ENCODE assay signal across 8 cellular contexts in the genomic region with DNA sequence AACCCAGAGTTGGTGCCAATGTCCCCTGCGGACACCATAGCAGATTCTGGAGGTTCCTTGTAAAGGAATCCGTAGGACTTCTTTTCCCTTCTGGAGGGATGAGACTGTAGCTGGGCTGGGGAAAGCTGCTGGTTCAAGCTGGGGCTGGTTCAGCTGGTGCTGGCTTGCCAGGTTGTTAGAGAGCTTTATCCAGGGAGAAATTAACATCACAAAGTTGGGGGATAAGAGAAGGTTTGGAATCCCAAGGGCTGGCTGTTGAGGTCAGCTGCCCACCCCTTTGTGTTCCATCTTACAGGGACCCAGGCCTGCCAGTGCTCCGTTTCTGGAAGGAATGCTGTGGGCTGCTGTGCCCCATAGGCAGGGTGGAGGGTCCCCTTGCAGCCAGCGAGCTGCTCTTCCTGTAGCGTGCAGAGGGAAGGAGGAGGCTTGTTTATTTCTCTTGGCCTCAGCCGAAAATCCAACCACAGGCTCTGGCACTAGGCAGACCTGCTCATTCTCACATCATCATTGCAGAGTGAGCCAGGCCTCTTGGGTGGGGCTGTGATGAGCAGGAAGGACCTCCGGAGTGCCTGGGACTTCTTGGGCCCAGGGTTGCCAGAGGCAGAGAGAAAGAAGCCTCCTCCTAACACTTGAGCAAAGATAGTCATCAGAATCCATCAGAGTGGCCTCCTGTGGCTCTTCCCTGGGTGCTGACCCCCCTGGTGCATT.
DNase-seq lines count a peak whose midpoint lies in the region; ATAC-seq and TF ChIP-seq lines count a peak whose summit lies in the region.

No MANE protein-coding gene starts in this region.

- H3K27me3 Mint-ChIP-seq in HFFc6 (ENCODE audit: insufficient read depth) = peaks cover 6% of the 10 kb centered on the region
- H3K27me3 Mint-ChIP-seq in activated T-helper 2 cell treated with anti-CD3 and anti-CD28 coated beads, Interferon-gamma antibody, Interleukin-2, Interleukin-4, amounts not matched to agents 10 μg/mL and 5 μg/mL and 100 μg/mL, durations not matched to agents 14 hours and 24 hours and 36 hours (ENCODE audit: low read depth) = no peaks in the 10 kb centered on the region

- peak overlapping the region; percentile 71 to 74 for H3K27ac ChIP-seq in prostate gland

- H3K27me3 ChIP-seq in prostate gland (replicated peaks; ENCODE audit: insufficient read depth) = no peaks in the 10 kb centered on the region

- no peak overlapping the region for H3K4me3 ChIP-seq in prostate gland

- peaks cover 79% of the 10 kb centered on the region for H3K4me1 Mint-ChIP-seq in HFFc6 (ENCODE audit: low read depth)
- peaks cover 63% of the 10 kb centered on the region for H3K4me1 Mint-ChIP-seq in activated T-helper 2 cell treated with anti-CD3 and anti-CD28 coated beads, Interferon-gamma antibody, Interleukin-2, Interleukin-4, amounts not matched to agents 10 μg/mL and 5 μg/mL and 100 μg/mL, durations not matched to agents 14 hours and 24 hours and 36 hours (ENCODE audit: low read depth)

- H3K9me3 Mint-ChIP-seq in HFFc6 = no peaks in the 10 kb centered on the region
- no peaks in the 10 kb centered on the region for H3K9me3 Mint-ChIP-seq in activated T-helper 2 cell treated with anti-CD3 and anti-CD28 coated beads, Interferon-gamma antibody, Interleukin-2, Interleukin-4, amounts not matched to agents 10 μg/mL and 5 μg/mL and 100 μg/mL, durations not matched to agents 14 hours and 24 hours and 36 hours

- ATAC-seq in GM19397 (IDR thresholded peaks at IDR 0.05; ENCODE audit: unreplicated experiment) (no peak), HG02840 (IDR thresholded peaks at IDR 0.05; ENCODE audit: low FRiP score, unreplicated experiment) (no peak)

- peak; percentile 97 for DNase-seq in HFFc6
- peak; percentile 56 for DNase-seq in activated T-helper 2 cell treated with anti-CD3 and anti-CD28 coated beads, Interferon-gamma antibody, Interleukin-2, Interleukin-4, amounts not matched to agents 10 μg/mL and 5 μg/mL and 100 μg/mL, durations not matched to agents 14 hours and 24 hours and 36 hours (ENCODE audit: low spot score)
- DNase-seq in glomerular visceral epithelial cell (ENCODE audit: extremely low spot score) = peak; percentile 85
- no peak for DNase-seq in prostate gland (ENCODE audit: low spot score)
- DNase-seq in occipital lobe (lab: John Stamatoyannopoulos, UW) = no peak
- DNase-seq in DMS153 treated with DMSO at 0.1 percent for 48 hours (lab: John Stamatoyannopoulos, UW; ENCODE audit: unreplicated experiment) = no peak

- H3K4me1 ChIP-seq in prostate gland (replicated peaks) = peaks cover 33% of the 10 kb centered on the region

- TF ChIP-seq CTCF in HFFc6 (IDR thresholded peaks at IDR 0.05) = no peak
- no peak for TF ChIP-seq CTCF in prostate gland (IDR thresholded peaks at IDR 0.05)

- H3K36me3 Mint-ChIP-seq in HFFc6 (ENCODE audit: low read depth) = 0 out of 2 replicates have a peak, but pooled peaks cover 9% of the 10 kb centered on the region
- H3K36me3 Mint-ChIP-seq in activated T-helper 2 cell treated with anti-CD3 and anti-CD28 coated beads, Interferon-gamma antibody, Interleukin-2, Interleukin-4, amounts not matched to agents 10 μg/mL and 5 μg/mL and 100 μg/mL, durations not matched to agents 14 hours and 24 hours and 36 hours (ENCODE audit: low read depth) = peaks cover 33% of the 10 kb centered on the region

- intact Hi-C loops in activated T-helper 2 cell treated with anti-CD3 and anti-CD28 coated beads, Interferon-gamma antibody, Interleukin-2, Interleukin-4, amounts not matched to agents 10 μg/mL and 5 μg/mL and 100 μg/mL, durations not matched to agents 14 hours and 24 hours and 36 hours (cut with micrococcal nuclease) = loop anchor here (1.0 kb wide), 1 partner anchor 8 kb away; no protein-coding TSS in a partner anchor
- intact Hi-C loops in prostate gland (cut with DNase I) = no loop called here

- H3K36me3 ChIP-seq in prostate gland = no peaks in the 10 kb centered on the region

- peak overlapping the region; percentile 68 for H3K4me3 Mint-ChIP-seq in HFFc6
- H3K4me3 Mint-ChIP-seq in activated T-helper 2 cell treated with anti-CD3 and anti-CD28 coated beads, Interferon-gamma antibody, Interleukin-2, Interleukin-4, amounts not matched to agents 10 μg/mL and 5 μg/mL and 100 μg/mL, durations not matched to agents 14 hours and 24 hours and 36 hours (ENCODE audit: low read depth) = peak overlapping the region; percentile 67

- TF ChIP-seq POLR2A in prostate gland (IDR thresholded peaks at IDR 0.05) = no peak

- H3K9me3 ChIP-seq in prostate gland = no peaks in the 10 kb centered on the region

- peak overlapping the region; percentile 98 for H3K27ac Mint-ChIP-seq in HFFc6
- H3K27ac Mint-ChIP-seq in activated T-helper 2 cell treated with anti-CD3 and anti-CD28 coated beads, Interferon-gamma antibody, Interleukin-2, Interleukin-4, amounts not matched to agents 10 μg/mL and 5 μg/mL and 100 μg/mL, durations not matched to agents 14 hours and 24 hours and 36 hours = peak overlapping the region; percentile 84

- WGBS in prostate gland = 22% methylated on average over 7 of the region's 7 CpGs

Comparison
In these comparisons a context has a peak if more than half of its experiments do, and no peak if none do; other contexts are left out.
1. DNase-seq: peak in HFFc6 (single experiment), activated T-helper 2 cell treated with anti-CD3 and anti-CD28 coated beads, Interferon-gamma antibody, Interleukin-2, Interleukin-4, amounts not matched to agents 10 μg/mL and 5 μg/mL and 100 μg/mL, durations not matched to agents 14 hours and 24 hours and 36 hours (single experiment) and glomerular visceral epithelial cell (single experiment); none in prostate gland (single experiment), occipital lobe (single experiment) and DMS153 treated with DMSO at 0.1 percent for 48 hours (single experiment).